Comparison of ENCODE assay signal across 13 cellular contexts in the genomic region with DNA sequence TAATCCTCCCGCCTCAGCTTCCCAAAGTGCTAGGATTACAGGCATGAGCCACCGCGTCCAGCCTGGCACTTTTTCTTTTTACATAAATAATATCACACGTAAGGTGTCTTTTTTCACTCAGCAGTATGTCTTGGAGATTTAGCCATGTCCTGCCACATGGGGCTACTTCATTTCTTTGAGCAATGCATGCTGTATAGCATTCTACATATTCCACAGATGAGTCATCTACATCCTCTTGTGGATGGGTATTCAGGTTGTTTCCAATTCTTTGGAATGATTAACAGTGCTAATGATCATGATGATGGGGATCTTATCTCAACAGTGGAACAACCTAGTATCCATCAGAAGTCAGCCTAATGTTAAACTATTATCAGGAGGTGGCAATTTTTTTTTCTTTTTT. TPM values are rescaled to one million over a fixed set of nuclear protein-coding genes. Genes with fewer than 3 reads are reported as not detected.
DNase-seq lines count a peak whose midpoint lies in the region; ATAC-seq, FAIRE-seq and TF ChIP-seq lines count a peak whose summit lies in the region.
"Had no signal": no experiment of that assay in that cellular context is flagged by ENCODE, and none has a peak within 500 bp of the region (broad histone marks: within the 10 kb centered on the region; RNA-seq: fewer than 3 reads in every experiment).

No MANE protein-coding gene starts in this region.

- H3K4me3 ChIP-seq in body of pancreas, result no peak overlapping the region
- H3K4me3 ChIP-seq in hepatocyte, result no peak overlapping the region

- no peak for TF ChIP-seq POLR2A in body of pancreas (IDR thresholded peaks at IDR 0.05)

- H3K27me3 ChIP-seq in body of pancreas (no peaks in the 10 kb centered on the region), hepatocyte (no peaks in the 10 kb centered on the region)

- TF ChIP-seq CTCF in body of pancreas (IDR thresholded peaks at IDR 0.05) (no peak), hepatocyte (IDR thresholded peaks at IDR 0.05; ENCODE audit: poor library complexity) (no peak)

- DNase-seq in AG08396 (ENCODE audit: low spot score) (peak; percentile 49), HTR-8/SVneo (ENCODE audit: insufficient read length, low spot score) (peak; percentile 78), body of pancreas (no peak), hepatocyte (ENCODE audit: low spot score) (no peak), SKM-1 treated with dmso at 0.1 percent for 144 hours (lab: John Stamatoyannopoulos, UW; ENCODE audit: unreplicated experiment) (no peak), NCI-H345 treated with DMSO at 0.1 percent for 48 hours (lab: John Stamatoyannopoulos, UW; ENCODE audit: unreplicated experiment) (no peak)
- DNase-seq in activated effector memory CD4-positive, alpha-beta T cell treated with anti-CD3 and anti-CD28 coated beads, Interleukin-2, amount 50 U/mL, for 16 hours, result no peak
- no peak for DNase-seq in stimulated activated CD4-positive, alpha-beta T cell treated with anti-CD3 and anti-CD28 coated beads, Interleukin-4, amount 100 ng/mL, for 4 hours
- DNase-seq: caudate nucleus, DMS79, left colon, naive B cell had no signal

- H3K9me2 ChIP-seq in hepatocyte (replicated peaks; ENCODE audit: insufficient read depth), result no peaks in the 10 kb centered on the region

- no peaks in the 10 kb centered on the region for H3K4me1 ChIP-seq in body of pancreas
- H3K4me1 ChIP-seq in hepatocyte (ENCODE audit: insufficient read depth), result no peaks in the 10 kb centered on the region

- peak; percentile 67 for FAIRE-seq in HTR-8/SVneo (lab: Jason Lieb, UNC)

- H2AFZ ChIP-seq in hepatocyte, result no peak overlapping the region

- H3K9me3 ChIP-seq in body of pancreas (no peaks in the 10 kb centered on the region), hepatocyte (ENCODE audit: low read depth) (no peaks in the 10 kb centered on the region)

- no peak overlapping the region for H3K4me2 ChIP-seq in hepatocyte

- H3K79me2 ChIP-seq in hepatocyte, result no peaks in the 10 kb centered on the region

- peak; percentile 21 for ATAC-seq in body of pancreas
- ATAC-seq: left colon, WTC11 had no signal

- no peaks in the 10 kb centered on the region for H4K20me1 ChIP-seq in hepatocyte (ENCODE audit: insufficient read depth, poor library complexity, severe bottlenecking)

- intact Hi-C loops in body of pancreas (cut with DNase I), result no loop called here

- WGBS in body of pancreas, 2 donors, result 84 to 96% methylated on average over 4 of the region's 4 CpGs
- 91% methylated on average over 4 of the region's 4 CpGs for WGBS in hepatocyte (ENCODE audit: low lambda C conversion rate, missing lambda C conversion rate)

- H3K36me3 ChIP-seq in body of pancreas (replicated peaks in 1 of 2; ENCODE audit: insufficient read depth in 1 of 2, low read depth in 2 of 2) (no peaks in the 10 kb centered on the region), hepatocyte (replicated peaks; ENCODE audit: insufficient read depth, low read depth) (no peaks in the 10 kb centered on the region)

- H3K27ac ChIP-seq in body of pancreas, result no peak overlapping the region
- H3K27ac ChIP-seq in hepatocyte, result peak overlapping the region; percentile 33

RNA-seq across cellular contexts. Expression of gene ZNF503, which starts 50.8 kb away (rescaled TPM):
- total RNA-seq in body of pancreas (10 to 100 TPM; 20.8 to 38.6 TPM), hepatocyte (17.6 and 19.6 TPM in 2 replicates)
- 11.5 and 14.1 TPM in 2 replicates for polyA plus RNA-seq in hepatocyte

Comparison
In these comparisons a context has a peak if more than half of its experiments do, and no peak if none do; other contexts are left out.
1. DNase-seq: peak in AG08396 (single experiment) and HTR-8/SVneo (single experiment); none in body of pancreas (0 of 4), hepatocyte (single experiment), activated effector memory CD4-positive, alpha-beta T cell treated with anti-CD3 and anti-CD28 coated beads, Interleukin-2, amount 50 U/mL, for 16 hours (single experiment), SKM-1 treated with dmso at 0.1 percent for 144 hours (single experiment), stimulated activated CD4-positive, alpha-beta T cell treated with anti-CD3 and anti-CD28 coated beads, Interleukin-4, amount 100 ng/mL, for 4 hours (0 of 2) and NCI-H345 treated with DMSO at 0.1 percent for 48 hours (single experiment).